In genomic region chr16:1920122-1920521, GRCh38 we compare ENCODE assay signal across 18 cellular contexts. TPM values are rescaled to one million over a fixed set of nuclear protein-coding genes. Genes with fewer than 3 reads are reported as not detected.
"Had no signal": no experiment of that assay in that cellular context is flagged by ENCODE, and none has a peak within 500 bp of the region (broad histone marks: within the 10 kb centered on the region; RNA-seq: fewer than 3 reads in every experiment).

No MANE protein-coding gene starts in this region.

RNA-seq across cellular contexts. Expression of gene HS3ST6, which starts 1.9 kb away (rescaled TPM):
- total RNA-seq: activated B cell treated with CpG ODN at 0.5 μM for 24 hours; activated CD4-positive, alpha-beta memory T cell treated with anti-CD3 and anti-CD28 coated beads for 36 hours; activated CD4-positive, alpha-beta T cell treated with anti-CD3 and anti-CD28 coated beads, Interleukin-2, amount 10 ng/mL, durations not matched to agents 24 days and 14 days; activated CD8-positive, alpha-beta memory T cell treated with anti-CD3 and anti-CD28 coated beads for 36 hours; activated CD8-positive, alpha-beta T cell treated with anti-CD3 and anti-CD28 coated beads for 36 hours; activated naive CD4-positive, alpha-beta T cell treated with anti-CD3 and anti-CD28 coated beads for 36 hours; activated naive CD4-positive, alpha-beta T cell treated with anti-CD3 and anti-CD28 coated beads, Interleukin-2, amount 50 U/mL, for 72 hours; activated naive CD8-positive, alpha-beta T cell treated with anti-CD3 and anti-CD28 coated beads for 36 hours; activated T-cell treated with anti-CD3 and anti-CD28 coated beads, Interleukin-2, amount 50 U/mL, for 4 hours; activated T-cell treated with anti-CD3 and anti-CD28 coated beads, Interleukin-2, amount 50 U/mL, for 72 hours; activated T-helper 1 cell treated with anti-CD3 and anti-CD28 coated beads, Interleukin-12 subunit alpha, Interleukin-12 subunit beta, Interleukin-2, Interleukin-4 antibody, amounts not matched to agents 30 ng/mL and 10 ng/mL and 1 ng/mL, durations not matched to agents 14 hours and 24 hours and 36 hours; activated T-helper 17 cell treated with anti-CD3 and anti-CD28 coated beads, Interleukin-2, amount 50 U/mL, for 72 hours; adrenal gland; aorta; astrocyte; body of pancreas; breast epithelium; cardiac muscle cell had no signal
- polyA plus RNA-seq: cardiac muscle cell had no signal

RNA-seq across cellular contexts. Expression of gene RPL3L, which starts 34.4 kb away (rescaled TPM):
- total RNA-seq: activated B cell treated with CpG ODN at 0.5 μM for 24 hours; activated CD4-positive, alpha-beta memory T cell treated with anti-CD3 and anti-CD28 coated beads for 36 hours; activated CD8-positive, alpha-beta T cell treated with anti-CD3 and anti-CD28 coated beads for 36 hours; activated naive CD4-positive, alpha-beta T cell treated with anti-CD3 and anti-CD28 coated beads for 36 hours; activated naive CD4-positive, alpha-beta T cell treated with anti-CD3 and anti-CD28 coated beads, Interleukin-2, amount 50 U/mL, for 72 hours; activated naive CD8-positive, alpha-beta T cell treated with anti-CD3 and anti-CD28 coated beads for 36 hours; activated T-cell treated with anti-CD3 and anti-CD28 coated beads, Interleukin-2, amount 50 U/mL, for 4 hours; aorta; astrocyte; breast epithelium; cardiac muscle cell had no signal
- polyA plus RNA-seq: aorta had no signal
